ENCODE assay signal across 2 cellular contexts in genomic region chr9:113158446-113158845, GRCh38.
TF ChIP-seq lines count a peak whose summit lies in the region.

No MANE protein-coding gene starts in this region.

TF ChIP-seq in liver, 16 proteins besides CTCF, POLR2A, EP300 and RAD21 (continued from another document):
- TF ChIP-seq RXRA (IDR thresholded peaks at IDR 0.05) = peak in 1 of 2 donors; percentile 51
- no peak for TF ChIP-seq HNF4G (IDR thresholded peaks at IDR 0.05)

TF ChIP-seq in HepG2, 621 proteins besides CTCF, POLR2A, EP300 and RAD21 (continued from another document):
- no peak for TF ChIP-seq PBX3 (CRISPR knock-in tag; IDR thresholded peaks at IDR 0.05; ENCODE audit: borderline replicate concordance)
- TF ChIP-seq EED (CRISPR knock-in tag; IDR thresholded peaks at IDR 0.05) = no peak
- no peak for TF ChIP-seq ZFY (CRISPR knock-in tag; IDR thresholded peaks at IDR 0.05)
- no peak for TF ChIP-seq ZBTB1 (CRISPR knock-in tag; IDR thresholded peaks at IDR 0.05; ENCODE audit: borderline replicate concordance)
TF ChIP-seq in HepG2: peak in this region for 0.
